1 cellular context compared by ENCODE assay signal in the genomic region with DNA sequence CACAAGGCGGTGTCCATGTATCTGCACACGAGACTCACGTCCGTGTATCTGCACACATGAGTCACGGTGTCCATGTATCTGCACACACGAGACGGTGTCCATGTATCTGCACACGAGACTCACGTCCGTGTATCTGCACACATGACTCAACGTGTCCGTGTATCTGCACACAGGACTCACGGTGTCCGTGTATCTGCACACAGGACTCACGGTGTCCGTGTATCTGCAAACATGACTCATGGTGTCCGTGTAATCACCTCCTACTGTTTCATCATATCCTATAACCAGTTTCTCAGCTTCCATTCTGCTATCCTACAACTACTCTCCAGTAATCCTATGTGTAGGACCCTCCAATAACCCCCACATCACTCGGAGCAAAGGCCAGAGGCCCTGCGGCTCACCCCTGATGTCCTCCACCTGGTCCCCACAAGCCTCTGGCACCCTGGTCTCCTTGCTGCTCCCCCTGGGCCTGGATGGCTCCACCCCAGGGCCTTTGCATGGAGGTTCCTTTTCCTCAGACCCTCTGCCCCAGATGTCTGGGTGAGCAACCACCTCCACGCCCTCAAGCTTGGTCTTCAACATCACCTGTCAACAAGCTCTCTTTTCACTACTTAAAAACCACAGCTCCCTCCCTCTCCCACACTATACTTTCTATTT.
TF ChIP-seq lines count a peak whose summit lies in the region.

No MANE protein-coding gene starts in this region.

TF ChIP-seq in IMR-90, 13 proteins besides CTCF, POLR2A, EP300 and RAD21:
- TF ChIP-seq MXI1 (IDR thresholded peaks at IDR 0.05; ENCODE audit: borderline replicate concordance, low read depth, low read length) (no peak), CEBPB (IDR thresholded peaks at IDR 0.05; ENCODE audit: low read depth, low read length) (0 out of 2 replicates have a peak, but pooled peaks have one; percentile 30)
